In genomic region chr13:113814435-113814821, GRCh38 we compare ENCODE assay signal across 16 cellular contexts. TPM values are rescaled to one million over a fixed set of nuclear protein-coding genes. Genes with fewer than 3 reads are reported as not detected.
DNase-seq lines count a peak whose midpoint lies in the region; ATAC-seq and TF ChIP-seq lines count a peak whose summit lies in the region.
"Had no signal": no experiment of that assay in that cellular context is flagged by ENCODE, and none has a peak within 500 bp of the region (broad histone marks: within the 10 kb centered on the region; RNA-seq: fewer than 3 reads in every experiment).

No MANE protein-coding gene starts in this region.

- dilution Hi-C loops in mammary epithelial cell (cut with HindIII; ENCODE audit: low sequenced_read_pairs) = no loop called here

- H4K20me1 ChIP-seq in mammary epithelial cell (ENCODE audit: insufficient read depth, low read length) = peaks cover 5% of the 10 kb centered on the region

- no peak overlapping the region for H3K4me3 ChIP-seq in mammary epithelial cell (replicated peaks in 1 of 3; ENCODE audit: insufficient read depth in 1 of 3, low read depth in 2 of 3, low read length in 3 of 3)
- H3K4me3 ChIP-seq: colonic mucosa, mucosa of descending colon had no signal

- peaks cover 10% of the 10 kb centered on the region for H3K4me1 ChIP-seq in mammary epithelial cell (ENCODE audit: insufficient read depth, low read length)
- H3K4me1 ChIP-seq: colonic mucosa had no signal

- H3K9me3 ChIP-seq in mammary epithelial cell (replicated peaks; ENCODE audit: insufficient read depth, low read length) = no peaks in the 10 kb centered on the region
- H3K9me3 ChIP-seq: colonic mucosa, mucosa of descending colon had no signal

- H3K79me2 ChIP-seq in mammary epithelial cell (ENCODE audit: insufficient read depth, low read length) = no peaks in the 10 kb centered on the region

- intact Hi-C loops in mammary epithelial cell (cut with micrococcal nuclease) = no loop called here

- no peak for TF ChIP-seq RAD21 in Ishikawa (IDR thresholded peaks at IDR 0.05; ENCODE audit: low read depth)

- ATAC-seq in GM18498 (IDR thresholded peaks at IDR 0.05; ENCODE audit: unreplicated experiment) = no peak
- ATAC-seq: mucosa of descending colon had no signal

- H3K36me3 ChIP-seq in mammary epithelial cell (ENCODE audit: insufficient read depth, low read length) = no peaks in the 10 kb centered on the region
- H3K36me3 ChIP-seq: colonic mucosa had no signal

- CTCF ChIA-PET in mammary epithelial cell (lab: Charles Lee; ENCODE audit: low non-redundant PET) = interaction anchor here (0.6 kb wide), 1 partner anchor 133 kb away, joined by 3 read pairs; no protein-coding TSS in a partner anchor

- H3K27ac ChIP-seq in mammary epithelial cell (ENCODE audit: insufficient read depth, low read depth, low read length) = no peak overlapping the region
- H3K27ac ChIP-seq: colonic mucosa had no signal

- TF ChIP-seq CTCF in mammary epithelial cell (conservative IDR thresholded peaks at IDR 0.05 in 1 of 2, IDR thresholded peaks at IDR 0.05 in 1 of 2; ENCODE audit: extremely low read depth in 1 of 2, insufficient read depth in 1 of 2, low read depth in 1 of 2, low read length in 2 of 2) = no peak

- in situ Hi-C loops in mammary epithelial cell (cut with MboI; ENCODE audit: low sequenced_read_pairs in 2 of 2) = no loop called here

- whole genome bisulfite sequencing in mammary epithelial cell (ENCODE audit: low coverage, missing lambda C conversion rate) = 15% methylated on average over 9 of the region's 11 CpGs

- TF ChIP-seq EP300 in Ishikawa (IDR thresholded peaks at IDR 0.05; ENCODE audit: borderline replicate concordance) = no peak

- H3K9ac ChIP-seq in mammary epithelial cell (ENCODE audit: insufficient read depth, low read length) = no peak overlapping the region
- H3K9ac ChIP-seq: BLaER1 had no signal

- no peak overlapping the region for H2AFZ ChIP-seq in mammary epithelial cell (ENCODE audit: low read depth, low read length)

- BruUV-seq in mammary epithelial cell (replicated peaks; lab: Mats Ljungman, UMichigan) = no TSS peak

- H3K4me2 ChIP-seq in mammary epithelial cell (ENCODE audit: insufficient read depth, low read depth, low read length) = peak overlapping the region; percentile 6

- DNase-seq in COLO668 (lab: John Stamatoyannopoulos, UW; ENCODE audit: unreplicated experiment) (peak; percentile 93), mammary epithelial cell (no peak), non-pigmented ciliary epithelial cell (ENCODE audit: low read depth) (peak; percentile 34), SIG-M5 treated with dmso at 0.1 percent for 504 hours (lab: John Stamatoyannopoulos, UW; ENCODE audit: unreplicated experiment) (no peak)
- no peak for DNase-seq in activated CD4-positive, alpha-beta T cell treated with anti-CD3 and anti-CD28 coated beads for 4 hours
- no peak for DNase-seq in stimulated activated naive CD4-positive, alpha-beta T cell (lab: John Stamatoyannopoulos, UW)
- DNase-seq: activated naive CD4-positive, alpha-beta T cell treated with anti-CD3 and anti-CD28 coated beads for 36 hours; colonic mucosa; mucosa of descending colon; NCI-H1092; NCI-H524; stimulated activated CD4-positive, alpha-beta T cell treated with anti-CD3 and anti-CD28 coated beads, Interleukin-4, amount 100 ng/mL, for 1 hour; stimulated activated naive CD4-positive, alpha-beta T cell treated with Interleukin-2 at 50 U/mL for 16 hours had no signal

- H3K27me3 ChIP-seq in mammary epithelial cell (ENCODE audit: insufficient read depth, low read length) = no peaks in the 10 kb centered on the region
- H3K27me3 ChIP-seq: BLaER1, colonic mucosa had no signal

TF ChIP-seq in Ishikawa, 13 proteins besides CTCF, POLR2A, EP300 and RAD21:
- TF ChIP-seq TEAD4 (IDR thresholded peaks at IDR 0.05) = peak; percentile 38; the same call in 1 of the 2 replicates
- no peak for TF ChIP-seq MAX (IDR thresholded peaks at IDR 0.05)
- 0 out of 2 replicates have a peak, but pooled peaks have one; percentile 28 for TF ChIP-seq TCF12 (IDR thresholded peaks at IDR 0.05; ENCODE audit: low read depth)
- no peak for TF ChIP-seq NFIC (IDR thresholded peaks at IDR 0.05)
- no peak for TF ChIP-seq FOXM1 (IDR thresholded peaks at IDR 0.05; ENCODE audit: borderline replicate concordance, low read depth)
- no peak for TF ChIP-seq REST (IDR thresholded peaks at IDR 0.05; ENCODE audit: low read depth)
- no peak for TF ChIP-seq USF1 (IDR thresholded peaks at IDR 0.05)
TF ChIP-seq in Ishikawa: peak in this region for 2.

RNA-seq across cellular contexts. Expression of gene GAS6, which starts 49.4 kb away (rescaled TPM):
- 100 to 1,000 TPM; 221 to 311 TPM for total RNA-seq in mammary epithelial cell
- 196 TPM for polyA plus RNA-seq in mammary epithelial cell
- 53.3 TPM for polyA minus RNA-seq in mammary epithelial cell

RNA-seq across cellular contexts. Expression of gene TMEM255B, which starts 55.4 kb away (rescaled TPM):
- total RNA-seq in mammary epithelial cell = 10 to 100 TPM in 1 of 2 donors, 1 to 10 TPM in 1; 4.2 to 19.0 TPM
- 8.6 TPM for polyA plus RNA-seq in mammary epithelial cell
- polyA minus RNA-seq in mammary epithelial cell = 4.3 TPM

Comparison
In these comparisons a context has a peak if more than half of its experiments do, and no peak if none do; other contexts are left out.
1. DNase-seq: peak in COLO668 (single experiment) and non-pigmented ciliary epithelial cell (single experiment); none in mammary epithelial cell (single experiment), activated CD4-positive, alpha-beta T cell treated with anti-CD3 and anti-CD28 coated beads for 4 hours (0 of 2), SIG-M5 treated with dmso at 0.1 percent for 504 hours (single experiment) and stimulated activated naive CD4-positive, alpha-beta T cell (0 of 6).